Comparison of ENCODE assay signal across 24 cellular contexts in genomic region chr11:30433831-30434230, GRCh38.
A peak's percentile ranks its signal among the peaks of the same experiment; 100 is the strongest.
DNase-seq lines count a peak whose midpoint lies in the region; ATAC-seq, FAIRE-seq and TF ChIP-seq lines count a peak whose summit lies in the region.
"Had no signal": no experiment of that assay in that cellular context is flagged by ENCODE, and none has a peak within 500 bp of the region (broad histone marks: within the 10 kb centered on the region; RNA-seq: fewer than 3 reads in every experiment).

No MANE protein-coding gene starts in this region.

- H3K9me3 ChIP-seq in left ventricle myocardium inferior (replicated peaks) (no peaks in the 10 kb centered on the region), ascending aorta (no peaks in the 10 kb centered on the region), aorta (ENCODE audit: control insufficient read depth, low read length) (no peaks in the 10 kb centered on the region)
- H3K9me3 ChIP-seq: Peyer's patch, SJSA1 had no signal

- FAIRE-seq in GM12891 (lab: Jason Lieb, UNC): no peak

- DNase-seq in left ventricle myocardium inferior (no peak), Right ventricle myocardium inferior (ENCODE audit: missing footprints) (no peak), ascending aorta (ENCODE audit: low spot score in 2 of 2) (no peak), aorta (peak in 1 of 2 donors; percentile 47), activated gamma-delta T cell treated with Interleukin-2 at 50 U/mL for 16 hours (no peak), GM12891 (ENCODE audit: insufficient read length, low spot score) (no peak)
- DNase-seq: 8988T; AML-193; C1 segment of cervical spinal cord; CD8-positive, alpha-beta T cell; DMS153; GDM1; H7; NCI-H1105; NCI-H146; NCI-H2029; NCI-H2227 treated with DMSO at 0.1 percent for 48 hours; NCI-H510A; NCI-H748 treated with DMSO at 0.1 percent for 48 hours; Peyer's patch had no signal

- TF ChIP-seq POLR2A in GM12891 (IDR thresholded peaks at IDR 0.05; ENCODE audit: low read depth, low read length): no peak

- H3K4me1 ChIP-seq in left ventricle myocardium inferior: peaks cover 54% of the 10 kb centered on the region
- H3K4me1 ChIP-seq in ascending aorta: peaks cover 0 to 35% of the 10 kb centered on the region in 2 donors
- H3K4me1 ChIP-seq in rectal smooth muscle tissue (ENCODE audit: control insufficient read depth, insufficient read depth, low read length): peaks cover 27% of the 10 kb centered on the region
- H3K4me1 ChIP-seq in aorta (ENCODE audit: control insufficient read depth in 1 of 2, insufficient read depth in 2 of 2, low read length in 2 of 2): peaks cover 7 to 14% of the 10 kb centered on the region in 2 donors
- H3K4me1 ChIP-seq: Peyer's patch, SJSA1 had no signal

- H3K4me3 ChIP-seq in left ventricle myocardium inferior (no peak overlapping the region), ascending aorta (no peak overlapping the region), rectal smooth muscle tissue (ENCODE audit: low read length) (no peak overlapping the region), aorta (ENCODE audit: low read length in 2 of 2) (no peak overlapping the region)
- H3K4me3 ChIP-seq: Peyer's patch, SJSA1 had no signal

- H3K27me3 ChIP-seq in left ventricle myocardium inferior (ENCODE audit: low read depth) (no peaks in the 10 kb centered on the region), ascending aorta (no peaks in the 10 kb centered on the region), rectal smooth muscle tissue (ENCODE audit: control insufficient read depth, insufficient read depth, low read length) (no peaks in the 10 kb centered on the region), aorta (ENCODE audit: control insufficient read depth in 1 of 2, insufficient read depth in 2 of 2, low read length in 1 of 2) (no peaks in the 10 kb centered on the region)
- H3K27me3 ChIP-seq: Peyer's patch, SJSA1 had no signal

- TF ChIP-seq CTCF in left ventricle myocardium inferior (IDR thresholded peaks at IDR 0.05; ENCODE audit: borderline replicate concordance) (no peak), ascending aorta (IDR thresholded peaks at IDR 0.05) (no peak)

- ATAC-seq in Right ventricle myocardium inferior: no peak
- ATAC-seq in aorta (ENCODE audit: low FRiP score): no peak
- ATAC-seq in HG03442 (IDR thresholded peaks at IDR 0.05; ENCODE audit: unreplicated experiment): no peak
- ATAC-seq: CD8-positive, alpha-beta T cell had no signal

- H3K27ac ChIP-seq in left ventricle myocardium inferior (replicated peaks) (peak overlapping the region; percentile 25), ascending aorta (peak overlapping the region; percentile 77 to 80), rectal smooth muscle tissue (ENCODE audit: low read depth, low read length) (peak overlapping the region; percentile 4), aorta (ENCODE audit: low read depth in 1 of 2, low read length in 2 of 2) (peak overlapping the region; percentile 31 to 89)
- H3K27ac ChIP-seq: KMS-11, Peyer's patch, SJSA1 had no signal

- H3K9ac ChIP-seq in rectal smooth muscle tissue (ENCODE audit: low read length): no peak overlapping the region
- H3K9ac ChIP-seq: KMS-11 had no signal

- no peaks in the 10 kb centered on the region for H3K36me3 ChIP-seq in left ventricle myocardium inferior
- H3K36me3 ChIP-seq in ascending aorta: no peaks in the 10 kb centered on the region
- no peaks in the 10 kb centered on the region for H3K36me3 ChIP-seq in rectal smooth muscle tissue (ENCODE audit: control insufficient read depth, insufficient read depth, low read length)
- H3K36me3 ChIP-seq in aorta (ENCODE audit: control insufficient read depth in 1 of 2, insufficient read depth in 2 of 2, low read length in 1 of 2): no peaks in the 10 kb centered on the region
- H3K36me3 ChIP-seq: Peyer's patch, SJSA1 had no signal

- WGBS in aorta, 2 donors: 0 to 4% methylated on average over 1 of the region's 1 CpG

- intact Hi-C loops in left ventricle myocardium inferior (cut with micrococcal nuclease) (no loop called here), Right ventricle myocardium inferior (cut with DNase I) (loop anchor here (10.0 kb wide), 1 partner anchor 449 kb away; no protein-coding TSS in a partner anchor), ascending aorta (cut with DNase I) (loop anchor here (5.0 kb wide), 2 partner anchors 53 to 153 kb away; partner anchors contain the start of gene MPPED2), aorta (cut with DNase I) (loop anchor here in 1 of 2 donors (2.0 kb wide), 1 partner anchor 151 kb away; no protein-coding TSS in a partner anchor)

TF ChIP-seq in GM12891, 5 proteins besides CTCF, POLR2A, EP300 and RAD21:
- TF ChIP-seq POLR2AphosphoS5 (IDR thresholded peaks at IDR 0.05; ENCODE audit: low read depth, low read length) (no peak), TAF1 (IDR thresholded peaks at IDR 0.05; ENCODE audit: low read depth, low read length) (no peak), SPI1 (IDR thresholded peaks at IDR 0.05; ENCODE audit: low read depth, low read length) (no peak), POU2F2 (IDR thresholded peaks at IDR 0.05; ENCODE audit: low read depth, low read length) (no peak), PAX5 (IDR thresholded peaks at IDR 0.05; ENCODE audit: insufficient read depth, low read length, severe bottlenecking) (no peak)

Comparison
In these comparisons a context has a peak if more than half of its experiments do, and no peak if none do; other contexts are left out.
1. H3K27ac ChIP-seq: peak in every context shown above with its lines; median percentile 78 in ascending aorta; 60 in aorta; 25 in left ventricle myocardium inferior; 4 in rectal smooth muscle tissue.